Comparison of ENCODE assay signal across 24 cellular contexts in genomic region chr13:21237081-21237480, GRCh38.
"Had no signal": no experiment of that assay in that cellular context is flagged by ENCODE, and none has a peak within 500 bp of the region (broad histone marks: within the 10 kb centered on the region; RNA-seq: fewer than 3 reads in every experiment).

No MANE protein-coding gene starts in this region.

- H2AFZ ChIP-seq: hepatocyte had no signal

- H3K36me3 ChIP-seq: colonic mucosa, gastroesophageal sphincter, heart left ventricle, neutrophil, pancreas, right lobe of liver, stomach, tibial artery had no signal

- H3K9me3 ChIP-seq: colonic mucosa, gastroesophageal sphincter, heart left ventricle, mucosa of descending colon, neutrophil, pancreas, right lobe of liver, stomach, tibial artery had no signal

- H3K4me1 ChIP-seq: colonic mucosa, foreskin keratinocyte, gastroesophageal sphincter, pancreas, right lobe of liver, tibial artery had no signal

- DNase-seq: colonic mucosa; effector CD8-positive, alpha-beta T cell; endodermal cell; foreskin keratinocyte; heart left ventricle; kidney; mesenchymal stem cell; mucosa of descending colon; naive B cell; pancreas; retina; right lobe of liver; small intestine; stimulated activated CD4-positive, alpha-beta T cell treated with anti-CD3 and anti-CD28 coated beads, Interleukin-15, amount 100 ng/mL, for 24 hours; stimulated activated CD4-positive, alpha-beta T cell treated with anti-CD3 and anti-CD28 coated beads, Interleukin-2, amount 100 ng/mL, for 48 hours; stimulated activated naive CD4-positive, alpha-beta T cell treated with Interleukin-2 at 50 U/mL for 16 hours; stomach; tibial artery had no signal

- H3K27me3 ChIP-seq: colonic mucosa, foreskin keratinocyte, heart left ventricle, hepatocyte, neutrophil, pancreas, right lobe of liver, stomach, tibial artery had no signal

- H3K4me2 ChIP-seq: hepatocyte had no signal

- H3K4me3 ChIP-seq: colonic mucosa, gastroesophageal sphincter, heart left ventricle, hepatocyte, mucosa of descending colon, pancreas, right lobe of liver, stomach, tibial artery had no signal

- H3K27ac ChIP-seq: colonic mucosa, epithelial cell of prostate, foreskin keratinocyte, gastroesophageal sphincter, heart left ventricle, hepatocyte, neutrophil, pancreas, right lobe of liver, stomach, tibial artery had no signal

- H3K79me2 ChIP-seq: hepatocyte had no signal

- ATAC-seq: esophagus mucosa, foreskin keratinocyte, gastroesophageal sphincter, heart left ventricle, left lobe of liver, mucosa of descending colon, pancreas, right lobe of liver had no signal
